31 cellular contexts compared by ENCODE assay signal in the genomic region with DNA sequence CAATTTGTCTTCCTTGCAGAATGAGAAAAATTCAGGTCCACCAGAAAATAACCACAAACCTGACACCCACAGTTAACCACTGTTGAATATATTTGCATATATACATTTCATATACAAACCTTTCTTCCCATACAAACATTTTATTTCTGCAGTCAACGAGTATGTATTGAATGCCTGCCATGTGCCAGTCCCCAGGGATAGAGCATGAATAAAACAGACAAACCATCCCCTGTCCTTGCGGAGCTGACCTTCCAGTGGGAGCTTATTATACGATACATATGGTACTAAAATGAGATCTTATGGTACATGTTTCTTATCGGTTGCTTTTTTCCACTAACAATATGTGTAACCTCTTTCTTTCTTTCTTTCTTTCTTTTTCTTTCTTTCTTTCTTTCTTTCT.
DNase-seq lines count a peak whose midpoint lies in the region; ATAC-seq and TF ChIP-seq lines count a peak whose summit lies in the region.
"Had no signal": no experiment of that assay in that cellular context is flagged by ENCODE, and none has a peak within 500 bp of the region (broad histone marks: within the 10 kb centered on the region; RNA-seq: fewer than 3 reads in every experiment).

No MANE protein-coding gene starts in this region.

- CTCF ChIA-PET in CD4-positive, alpha-beta T cell (lab: Charles Lee), result no interaction called here

- no peak overlapping the region for H3K4me3 Mint-ChIP-seq in CD4-positive, alpha-beta T cell
- H3K4me3 Mint-ChIP-seq: activated naive CD4-positive, alpha-beta T cell treated with anti-CD3 and anti-CD28 coated beads, Interleukin-2, amount 10 ng/mL, durations not matched to agents 7 days and 5 days; activated T-helper 1 cell treated with anti-CD3 and anti-CD28 coated beads, Interleukin-12 subunit alpha, Interleukin-12 subunit beta, Interleukin-2, Interleukin-4 antibody, amounts not matched to agents 30 ng/mL and 10 ng/mL and 1 ng/mL, durations not matched to agents 14 hours and 24 hours and 36 hours had no signal

- peak overlapping the region; percentile 99; the same call in 1 of the 2 replicates for H3K27ac ChIP-seq in ACC112 (ENCODE audit: low read depth, low read length)
- H3K27ac ChIP-seq in CD4-positive, alpha-beta T cell (ENCODE audit: low read depth, low read length), result no peak overlapping the region
- H3K27ac ChIP-seq in angular gyrus (ENCODE audit: low read depth, low read length), result peak overlapping the region; percentile 87
- peak overlapping the region; percentile 55 for H3K27ac ChIP-seq in layer of hippocampus (ENCODE audit: low read depth, low read length)
- H3K27ac ChIP-seq: BLaER1 treated with 17β-estradiol and CSF1 and Interleukin-3, amounts not matched to agents 10 nM and 100 nM; breast epithelium; colonic mucosa; epithelial cell of prostate; neutrophil; right lobe of liver; RWPE1 had no signal

- TF ChIP-seq CTCF in CD4-positive, alpha-beta T cell (IDR thresholded peaks at IDR 0.05), result no peak

- DNase-seq in CD4-positive, alpha-beta T cell, result no peak
- DNase-seq in NCI-H1930 (lab: John Stamatoyannopoulos, UW) (no peak), SKM-1 treated with dmso at 0.1 percent for 144 hours (lab: John Stamatoyannopoulos, UW; ENCODE audit: unreplicated experiment) (no peak)
- DNase-seq: activated CD4-positive, alpha-beta T cell treated with anti-CD3 and anti-CD28 coated beads, Interleukin-2, amount 50 U/mL, for 4 hours; activated naive CD4-positive, alpha-beta T cell treated with anti-CD3 and anti-CD28 coated beads, Interleukin-2, amount 10 ng/mL, durations not matched to agents 7 days and 5 days; Calu3; colonic mucosa; DND-41; effector CD8-positive, alpha-beta T cell; GF-D8; Karpas-422; left ventricle myocardium superior; mesendoderm; NCI-H1417; NCI-H2081; NCI-H226; NCI-H774; right lobe of liver; stimulated activated CD4-positive, alpha-beta T cell treated with anti-CD3 and anti-CD28 coated beads, Interleukin-2, amount 100 ng/mL, for 48 hours had no signal

- no peak overlapping the region for H2AFZ ChIP-seq in ACC112 (ENCODE audit: low read length, unreplicated experiment)

- H3K27me3 ChIP-seq in ACC112 (ENCODE audit: insufficient read depth, low read length) (no peaks in the 10 kb centered on the region), layer of hippocampus (ENCODE audit: control insufficient read depth, insufficient read depth, low read length) (no peaks in the 10 kb centered on the region)
- H3K27me3 ChIP-seq in CD4-positive, alpha-beta T cell (ENCODE audit: control insufficient read depth, insufficient read depth, low read length), result no peaks in the 10 kb centered on the region
- H3K27me3 ChIP-seq: BLaER1 treated with 17β-estradiol and CSF1 and Interleukin-3, amounts not matched to agents 10 nM and 100 nM; breast epithelium; colonic mucosa; right lobe of liver; tibial nerve had no signal

- no peaks in the 10 kb centered on the region for H3K9me3 Mint-ChIP-seq in CD4-positive, alpha-beta T cell
- H3K9me3 Mint-ChIP-seq: activated naive CD4-positive, alpha-beta T cell treated with anti-CD3 and anti-CD28 coated beads, Interleukin-2, amount 10 ng/mL, durations not matched to agents 7 days and 5 days had no signal

- POLR2A ChIA-PET in CD4-positive, alpha-beta T cell (lab: Charles Lee), result no interaction called here

- intact Hi-C loops in CD4-positive, alpha-beta T cell (cut with DNase I, micrococcal nuclease), result loop anchor here in 1 of 2 experiments (5.0 kb wide), 1 partner anchor 193 kb away; no protein-coding TSS in a partner anchor

- no peak for ATAC-seq in CD4-positive, alpha-beta T cell (ENCODE audit: poor library complexity)
- no peak for ATAC-seq in HG02884 (IDR thresholded peaks at IDR 0.05; ENCODE audit: unreplicated experiment)
- ATAC-seq: HCT116, right lobe of liver had no signal

- H3K79me2 ChIP-seq in ACC112 (ENCODE audit: control insufficient read depth, insufficient read depth, low read length, unreplicated experiment), result no peaks in the 10 kb centered on the region

- H3K4me1 Mint-ChIP-seq in CD4-positive, alpha-beta T cell (ENCODE audit: low read depth), result peaks cover 66% of the 10 kb centered on the region

- H3K36me3 ChIP-seq in ACC112 (ENCODE audit: insufficient read depth, low read length), result no peaks in the 10 kb centered on the region
- H3K36me3 ChIP-seq: breast epithelium, colonic mucosa, neutrophil, right lobe of liver, tibial nerve had no signal

- H3K27me3 Mint-ChIP-seq in CD4-positive, alpha-beta T cell, result no peaks in the 10 kb centered on the region
- H3K27me3 Mint-ChIP-seq: activated naive CD4-positive, alpha-beta T cell treated with anti-CD3 and anti-CD28 coated beads, Interleukin-2, amount 10 ng/mL, durations not matched to agents 7 days and 5 days had no signal

- H3K4me3 ChIP-seq in ACC112 (ENCODE audit: low read depth, low read length), result no peak overlapping the region
- H3K4me3 ChIP-seq: BLaER1 treated with 17β-estradiol and CSF1 and Interleukin-3, amounts not matched to agents 10 nM and 100 nM; breast epithelium; colonic mucosa; right lobe of liver; tibial nerve had no signal

- H3K36me3 Mint-ChIP-seq in CD4-positive, alpha-beta T cell (ENCODE audit: low read depth), result peaks cover 12% of the 10 kb centered on the region

- H3K4me1 ChIP-seq in ACC112 (ENCODE audit: control insufficient read depth, insufficient read depth, low read length, unreplicated experiment), result peaks cover 35% of the 10 kb centered on the region
- H3K4me1 ChIP-seq: breast epithelium, colonic mucosa, right lobe of liver had no signal

- H3K27ac Mint-ChIP-seq in CD4-positive, alpha-beta T cell, result peak overlapping the region; percentile 55
- H3K27ac Mint-ChIP-seq: activated naive CD4-positive, alpha-beta T cell treated with anti-CD3 and anti-CD28 coated beads, Interleukin-2, amount 10 ng/mL, durations not matched to agents 7 days and 5 days; activated T-helper 1 cell treated with anti-CD3 and anti-CD28 coated beads, Interleukin-12 subunit alpha, Interleukin-12 subunit beta, Interleukin-2, Interleukin-4 antibody, amounts not matched to agents 30 ng/mL and 10 ng/mL and 1 ng/mL, durations not matched to agents 14 hours and 24 hours and 36 hours had no signal

- H3K9me3 ChIP-seq in CD4-positive, alpha-beta T cell (ENCODE audit: control insufficient read depth, low read length), result no peaks in the 10 kb centered on the region
- H3K9me3 ChIP-seq: breast epithelium, colonic mucosa, neutrophil, right lobe of liver, tibial nerve had no signal
